ENCODE assay signal across 33 cellular contexts in the genomic region with DNA sequence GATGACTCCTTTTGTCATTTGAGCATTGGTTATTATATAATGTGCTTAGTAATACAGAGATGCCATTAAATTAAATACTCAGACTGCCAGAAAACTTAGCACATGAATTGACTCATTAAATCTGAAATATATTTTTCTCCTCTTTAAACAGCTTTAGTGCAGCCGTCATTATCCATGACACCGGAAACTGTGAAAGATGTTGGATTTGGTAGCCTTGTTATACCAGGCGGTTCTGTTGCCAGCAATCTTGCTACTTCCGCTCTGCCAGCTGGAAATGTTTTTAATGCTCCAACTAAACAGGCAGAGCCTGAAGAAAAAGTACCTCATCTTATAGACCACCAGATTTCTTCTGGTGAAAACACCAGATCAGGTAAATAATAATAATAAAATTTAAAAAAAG.
"Had no signal": no experiment of that assay in that cellular context is flagged by ENCODE, and none has a peak within 500 bp of the region (broad histone marks: within the 10 kb centered on the region; RNA-seq: fewer than 3 reads in every experiment).

No MANE protein-coding gene starts in this region.

- H3K27me3 ChIP-seq: dorsolateral prefrontal cortex, gastroesophageal sphincter, hepatocyte, ovary, suprapubic skin, tibial artery, upper lobe of right lung had no signal

- H3K4me1 Mint-ChIP-seq: activated CD4-positive, alpha-beta T cell treated with anti-CD3 and anti-CD28 coated beads, Interleukin-2, amount 10 ng/mL, durations not matched to agents 7 days and 5 days had no signal

- H3K27me3 Mint-ChIP-seq: activated CD4-positive, alpha-beta memory T cell treated with anti-CD3 and anti-CD28 coated beads, Interleukin-2, amount 10 ng/mL, durations not matched to agents 7 days and 5 days; activated CD4-positive, alpha-beta T cell treated with anti-CD3 and anti-CD28 coated beads, Interleukin-2, amount 10 ng/mL, durations not matched to agents 7 days and 5 days; activated CD8-positive, alpha-beta memory T cell treated with anti-CD3 and anti-CD28 coated beads, Interleukin-2, amount 10 ng/mL, durations not matched to agents 7 days and 5 days; activated naive CD4-positive, alpha-beta T cell treated with anti-CD3 and anti-CD28 coated beads, Interleukin-2, amount 50 U/mL, for 24 hours; activated naive CD8-positive, alpha-beta T cell treated with anti-CD3 and anti-CD28 coated beads, Interleukin-2, amount 50 U/mL, for 24 hours; central memory CD8-positive, alpha-beta T cell; naive thymus-derived CD4-positive, alpha-beta T cell; progenitor cell of endocrine pancreas; stimulated activated memory B cell treated with anti-CD40 and anti-IgM and Interleukin-4, amounts not matched to agents 10 μg/mL and 1 μg/mL and 100 μg/mL, for 72 hours; stimulated activated naive CD8-positive, alpha-beta T cell treated with anti-CD3 and anti-CD28 coated beads, Interleukin-15, amount 100 ng/mL, for 72 hours; T-helper 17 cell had no signal

- H3K4me3 Mint-ChIP-seq: activated CD4-positive, alpha-beta memory T cell treated with anti-CD3 and anti-CD28 coated beads, Interleukin-2, amount 10 ng/mL, durations not matched to agents 7 days and 5 days; activated CD4-positive, alpha-beta T cell treated with anti-CD3 and anti-CD28 coated beads, Interleukin-2, amount 10 ng/mL, durations not matched to agents 7 days and 5 days; activated CD8-positive, alpha-beta memory T cell treated with anti-CD3 and anti-CD28 coated beads, Interleukin-2, amount 10 ng/mL, durations not matched to agents 7 days and 5 days; activated naive CD4-positive, alpha-beta T cell treated with anti-CD3 and anti-CD28 coated beads, Interleukin-2, amount 50 U/mL, for 24 hours; activated naive CD8-positive, alpha-beta T cell treated with anti-CD3 and anti-CD28 coated beads, Interleukin-2, amount 50 U/mL, for 24 hours; central memory CD8-positive, alpha-beta T cell; naive thymus-derived CD4-positive, alpha-beta T cell; stimulated activated memory B cell treated with anti-CD40 and anti-IgM and Interleukin-4, amounts not matched to agents 10 μg/mL and 1 μg/mL and 100 μg/mL, for 72 hours; stimulated activated naive CD8-positive, alpha-beta T cell treated with anti-CD3 and anti-CD28 coated beads, Interleukin-15, amount 100 ng/mL, for 72 hours; T-helper 17 cell had no signal

- H3K27ac Mint-ChIP-seq: activated CD4-positive, alpha-beta memory T cell treated with anti-CD3 and anti-CD28 coated beads, Interleukin-2, amount 10 ng/mL, durations not matched to agents 7 days and 5 days; activated CD4-positive, alpha-beta T cell treated with anti-CD3 and anti-CD28 coated beads, Interleukin-2, amount 10 ng/mL, durations not matched to agents 7 days and 5 days; activated CD8-positive, alpha-beta memory T cell treated with anti-CD3 and anti-CD28 coated beads, Interleukin-2, amount 10 ng/mL, durations not matched to agents 7 days and 5 days; activated naive CD4-positive, alpha-beta T cell treated with anti-CD3 and anti-CD28 coated beads, Interleukin-2, amount 50 U/mL, for 24 hours; activated naive CD8-positive, alpha-beta T cell treated with anti-CD3 and anti-CD28 coated beads, Interleukin-2, amount 50 U/mL, for 24 hours; activated T-helper 2 cell treated with anti-CD3 and anti-CD28 coated beads, Interferon-gamma antibody, Interleukin-2, Interleukin-4, amounts not matched to agents 10 μg/mL and 5 μg/mL and 100 μg/mL, durations not matched to agents 14 hours and 24 hours and 36 hours; progenitor cell of endocrine pancreas; stimulated activated memory B cell treated with anti-CD40 and anti-IgM and Interleukin-4, amounts not matched to agents 10 μg/mL and 1 μg/mL and 100 μg/mL, for 72 hours; stimulated activated naive CD8-positive, alpha-beta T cell treated with anti-CD3 and anti-CD28 coated beads, Interleukin-15, amount 100 ng/mL, for 72 hours; T-helper 17 cell had no signal

- H3K36me3 ChIP-seq: ovary had no signal

- FAIRE-seq: colon, kidney, small intestine had no signal

- H3K9me3 ChIP-seq: gastroesophageal sphincter, ovary, suprapubic skin, tibial artery, upper lobe of right lung had no signal

- H3K4me3 ChIP-seq: dorsolateral prefrontal cortex, gastroesophageal sphincter, hepatocyte, ovary, suprapubic skin, tibial artery, upper lobe of right lung had no signal

- H3K9me3 Mint-ChIP-seq: activated CD4-positive, alpha-beta memory T cell treated with anti-CD3 and anti-CD28 coated beads, Interleukin-2, amount 10 ng/mL, durations not matched to agents 7 days and 5 days; activated CD4-positive, alpha-beta T cell treated with anti-CD3 and anti-CD28 coated beads, Interleukin-2, amount 10 ng/mL, durations not matched to agents 7 days and 5 days; activated naive CD4-positive, alpha-beta T cell treated with anti-CD3 and anti-CD28 coated beads, Interleukin-2, amount 50 U/mL, for 24 hours; activated naive CD8-positive, alpha-beta T cell treated with anti-CD3 and anti-CD28 coated beads, Interleukin-2, amount 50 U/mL, for 24 hours; activated T-helper 2 cell treated with anti-CD3 and anti-CD28 coated beads, Interferon-gamma antibody, Interleukin-2, Interleukin-4, amounts not matched to agents 10 μg/mL and 5 μg/mL and 100 μg/mL, durations not matched to agents 14 hours and 24 hours and 36 hours; central memory CD8-positive, alpha-beta T cell; naive thymus-derived CD4-positive, alpha-beta T cell; stimulated activated memory B cell treated with anti-CD40 and anti-IgM and Interleukin-4, amounts not matched to agents 10 μg/mL and 1 μg/mL and 100 μg/mL, for 72 hours; stimulated activated naive CD8-positive, alpha-beta T cell treated with anti-CD3 and anti-CD28 coated beads, Interleukin-15, amount 100 ng/mL, for 72 hours had no signal

- H3K27ac ChIP-seq: gastroesophageal sphincter, hepatocyte, ovary, suprapubic skin, tibial artery, upper lobe of right lung had no signal

- ATAC-seq: activated CD8-positive, alpha-beta memory T cell treated with anti-CD3 and anti-CD28 coated beads, Interleukin-2, amount 10 ng/mL, durations not matched to agents 7 days and 5 days; activated naive CD8-positive, alpha-beta T cell treated with anti-CD3 and anti-CD28 coated beads, Interleukin-2, amount 50 U/mL, for 24 hours; gastroesophageal sphincter; left colon; naive thymus-derived CD4-positive, alpha-beta T cell; sciatic nerve; stimulated activated memory B cell treated with anti-CD40 and anti-IgM and Interleukin-4, amounts not matched to agents 10 μg/mL and 1 μg/mL and 100 μg/mL, for 72 hours; stimulated activated naive CD8-positive, alpha-beta T cell treated with anti-CD3 and anti-CD28 coated beads, Interleukin-15, amount 100 ng/mL, for 72 hours; T-helper 17 cell; upper lobe of right lung had no signal

- DNase-seq: activated CD4-positive, alpha-beta memory T cell treated with anti-CD3 and anti-CD28 coated beads, Interleukin-2, amount 10 ng/mL, durations not matched to agents 7 days and 5 days; activated CD4-positive, alpha-beta T cell treated with anti-CD3 and anti-CD28 coated beads, Interleukin-2, amount 10 ng/mL, durations not matched to agents 7 days and 5 days; activated CD4-positive, CD25-positive, alpha-beta regulatory T cell treated with anti-CD3 and anti-CD28 coated beads, Interleukin-2, amount 50 U/mL, for 72 hours; activated CD8-positive, alpha-beta memory T cell treated with anti-CD3 and anti-CD28 coated beads, Interleukin-2, amount 10 ng/mL, durations not matched to agents 7 days and 5 days; activated naive CD8-positive, alpha-beta T cell treated with anti-CD3 and anti-CD28 coated beads, Interleukin-2, amount 50 U/mL, for 24 hours; activated T-cell treated with anti-CD3 and anti-CD28 coated beads, Interleukin-2, amount 50 U/mL, for 48 hours; effector memory CD4-positive, alpha-beta T cell; erythroblast; kidney; left colon; mammary epithelial cell; naive thymus-derived CD4-positive, alpha-beta T cell; ovary; retina; small intestine; stimulated activated CD4-positive, alpha-beta T cell treated with anti-CD3 and anti-CD28 coated beads, Interleukin-4, amount 100 ng/mL, for 4 hours; stimulated activated CD8-positive, alpha-beta memory T cell treated with anti-CD3 and anti-CD28 coated beads, Interleukin-4, amount 100 ng/mL, for 48 hours; stimulated activated naive CD8-positive, alpha-beta T cell treated with anti-CD3 and anti-CD28 coated beads, Interleukin-15, amount 100 ng/mL, for 72 hours; T-helper 17 cell; T1000; tibial artery; upper lobe of right lung had no signal
